Comparison of ENCODE assay signal across 32 cellular contexts in genomic region chr11:69162505-69162904, GRCh38. TPM values are rescaled to one million over a fixed set of nuclear protein-coding genes. Genes with fewer than 3 reads are reported as not detected.
"Had no signal": no experiment of that assay in that cellular context is flagged by ENCODE, and none has a peak within 500 bp of the region (broad histone marks: within the 10 kb centered on the region; RNA-seq: fewer than 3 reads in every experiment).

No MANE protein-coding gene starts in this region.

- H3K4me1 Mint-ChIP-seq: endodermal cell had no signal

- ATAC-seq: effector memory CD8-positive, alpha-beta T cell; esophagus mucosa; foreskin keratinocyte; gastrocnemius medialis; gastroesophageal sphincter; heart left ventricle; heart right ventricle had no signal

- H3K27me3 ChIP-seq: colonic mucosa, dorsolateral prefrontal cortex, esophagus muscularis mucosa, gastroesophageal sphincter had no signal

- H3K27ac Mint-ChIP-seq: dendritic cell treated with granulocyte-macrophage colony-stimulating factor and Interleukin-4, amounts not matched to agents 40 ng/mL and 50 ng/mL, for 4 days; effector memory CD8-positive, alpha-beta T cell; endodermal cell had no signal

- H3K36me3 ChIP-seq: colonic mucosa, esophagus muscularis mucosa, esophagus squamous epithelium, gastrocnemius medialis, heart left ventricle, heart right ventricle had no signal

- H3K27ac ChIP-seq: colonic mucosa, coronary artery, dorsolateral prefrontal cortex, epithelial cell of prostate, esophagus muscularis mucosa, esophagus squamous epithelium, foreskin keratinocyte, gastrocnemius medialis, gastroesophageal sphincter had no signal

- H3K4me1 ChIP-seq: colonic mucosa had no signal

- H3K9me3 ChIP-seq: colonic mucosa, esophagus squamous epithelium, gastrocnemius medialis had no signal

- FAIRE-seq: colon, endometrium, endothelial cell of umbilical vein, frontal cortex had no signal

- H3K4me3 Mint-ChIP-seq: dendritic cell treated with granulocyte-macrophage colony-stimulating factor and Interleukin-4, amounts not matched to agents 40 ng/mL and 50 ng/mL, for 4 days; effector memory CD8-positive, alpha-beta T cell; endodermal cell had no signal

- H3K4me3 ChIP-seq: colonic mucosa, coronary artery, dorsolateral prefrontal cortex, esophagus muscularis mucosa, esophagus squamous epithelium, gastrocnemius medialis, gastroesophageal sphincter, heart left ventricle, heart right ventricle had no signal

- DNase-seq: colonic mucosa; cortex of kidney; dermis blood vessel endothelial cell; dorsolateral prefrontal cortex; effector CD4-positive, alpha-beta T cell; effector CD8-positive, alpha-beta T cell; effector memory CD4-positive, alpha-beta T cell; effector memory CD8-positive, alpha-beta T cell; endodermal cell; erythroblast; esophagus squamous epithelium; foreskin fibroblast; foreskin keratinocyte; foreskin melanocyte; gastrocnemius medialis; glutamatergic neuron; head of caudate nucleus; heart left ventricle; heart right ventricle had no signal

RNA-seq across cellular contexts. Expression of gene SMIM38, which starts 6.8 kb away (rescaled TPM):
- total RNA-seq: dermis microvascular lymphatic vessel endothelial cell, endothelial cell of umbilical vein, epithelial cell of proximal tubule, foreskin keratinocyte, glomerular endothelial cell had no signal
- polyA plus RNA-seq: foreskin keratinocyte had no signal
